ENCODE assay signal across 30 cellular contexts in the genomic region with DNA sequence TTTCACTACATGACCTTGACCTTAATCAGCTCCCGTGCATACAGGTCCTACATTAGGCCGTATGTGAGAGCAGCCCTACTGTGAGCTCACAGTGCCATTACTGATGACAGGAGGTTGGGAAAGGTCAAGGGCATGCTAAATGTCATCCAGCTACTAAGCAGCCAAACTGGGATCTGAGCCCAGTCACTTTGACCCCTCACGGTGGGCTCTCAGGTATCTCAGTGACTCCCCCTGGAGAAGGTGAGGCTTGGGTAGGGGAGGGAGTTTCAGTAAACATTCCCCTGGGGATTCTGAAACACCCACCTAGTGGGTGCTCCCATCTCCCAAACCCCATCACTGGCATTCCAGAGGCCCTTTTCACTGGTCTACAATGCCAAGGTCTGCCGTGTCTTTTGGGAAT.
"Had no signal": no experiment of that assay in that cellular context is flagged by ENCODE, and none has a peak within 500 bp of the region (broad histone marks: within the 10 kb centered on the region; RNA-seq: fewer than 3 reads in every experiment).

No MANE protein-coding gene starts in this region.

- H3K4me1 Mint-ChIP-seq: naive thymus-derived CD4-positive, alpha-beta T cell; natural killer cell; stimulated activated memory B cell treated with anti-CD40 and anti-IgM and Interleukin-4, amounts not matched to agents 10 μg/mL and 1 μg/mL and 100 μg/mL, for 72 hours; stimulated activated naive CD8-positive, alpha-beta T cell treated with anti-CD3 and anti-CD28 coated beads, Interleukin-15, amount 100 ng/mL, for 72 hours had no signal

- H3K36me3 ChIP-seq: neural progenitor cell, pancreas, prostate gland, spleen, suprapubic skin, tibial artery, transverse colon, upper lobe of right lung, uterus had no signal

- DNase-seq: naive thymus-derived CD4-positive, alpha-beta T cell; natural killer cell; occipital lobe; pancreas; retina; right cardiac atrium; spleen; stimulated activated CD4-positive, alpha-beta T cell treated with anti-CD3 and anti-CD28 coated beads, Interleukin-12 subunit alpha, Interleukin-12 subunit beta, amount 100 ng/mL, for 4 hours; stimulated activated CD4-positive, alpha-beta T cell treated with anti-CD3 and anti-CD28 coated beads, Interleukin-1b, Interleukin-23, amount 100 ng/mL, for 48 hours; stimulated activated CD4-positive, alpha-beta T cell treated with anti-CD3 and anti-CD28 coated beads, Interleukin-4, amount 100 ng/mL, for 1 hour; stimulated activated CD4-positive, alpha-beta T cell treated with anti-CD3 and anti-CD28 coated beads, Interleukin-4, amount 100 ng/mL, for 4 hours; stimulated activated CD8-positive, alpha-beta memory T cell treated with anti-CD3 and anti-CD28 coated beads, Interleukin-4, amount 100 ng/mL, for 48 hours; stimulated activated naive CD4-positive, alpha-beta T cell; stimulated activated naive CD8-positive, alpha-beta T cell treated with anti-CD3 and anti-CD28 coated beads, Interleukin-15, amount 100 ng/mL, for 72 hours; stimulated activated naive CD8-positive, alpha-beta T cell treated with anti-CD3 and anti-CD28 coated beads, Interleukin-15, Interleukin-2, amounts not matched to agents 100 U/mL and 50 U/mL, for 24 hours; substantia nigra; testis; tibial artery; transverse colon; upper lobe of right lung; uterus had no signal

- ATAC-seq: naive thymus-derived CD4-positive, alpha-beta T cell; natural killer cell; pancreas; right cardiac atrium; sciatic nerve; stimulated activated memory B cell treated with anti-CD40 and anti-IgM and Interleukin-4, amounts not matched to agents 10 μg/mL and 1 μg/mL and 100 μg/mL, for 72 hours; stimulated activated naive CD8-positive, alpha-beta T cell treated with anti-CD3 and anti-CD28 coated beads, Interleukin-15, amount 100 ng/mL, for 72 hours; stimulated activated naive CD8-positive, alpha-beta T cell treated with anti-CD3 and anti-CD28 coated beads, Interleukin-15, Interleukin-2, amounts not matched to agents 100 U/mL and 50 U/mL, for 24 hours; upper lobe of right lung had no signal

- H3K36me3 Mint-ChIP-seq: natural killer cell; neural progenitor cell; stimulated activated memory B cell treated with anti-CD40 and anti-IgM and Interleukin-4, amounts not matched to agents 10 μg/mL and 1 μg/mL and 100 μg/mL, for 72 hours; type B pancreatic cell had no signal

- H3K27me3 ChIP-seq: neural progenitor cell, pancreas, spleen, suprapubic skin, testis, tibial artery, transverse colon, upper lobe of right lung, uterus had no signal

- H3K4me3 Mint-ChIP-seq: naive thymus-derived CD4-positive, alpha-beta T cell; natural killer cell; nephron; neural progenitor cell; stimulated activated memory B cell treated with anti-CD40 and anti-IgM and Interleukin-4, amounts not matched to agents 10 μg/mL and 1 μg/mL and 100 μg/mL, for 72 hours; stimulated activated naive CD8-positive, alpha-beta T cell treated with anti-CD3 and anti-CD28 coated beads, Interleukin-15, amount 100 ng/mL, for 72 hours; type B pancreatic cell had no signal

- H3K9me3 ChIP-seq: pancreas, prostate gland, spleen, suprapubic skin, testis, tibial artery, transverse colon, upper lobe of right lung, uterus had no signal

- H3K4me3 ChIP-seq: neural progenitor cell, pancreas, prostate gland, skin epidermis, smooth muscle cell, spleen, suprapubic skin, testis, tibial artery, transverse colon, upper lobe of right lung, uterus had no signal

- H3K9me3 Mint-ChIP-seq: natural killer cell, nephron, neural progenitor cell, type B pancreatic cell had no signal

- H3K4me1 ChIP-seq: neural progenitor cell, pancreas, prostate gland, spleen, suprapubic skin, testis, tibial artery, transverse colon, upper lobe of right lung, uterus had no signal

- H3K27ac ChIP-seq: neural progenitor cell, pancreas, prostate gland, skin epidermis, spleen, suprapubic skin, testis, tibial artery, transverse colon, upper lobe of right lung, uterus had no signal

- H3K27ac Mint-ChIP-seq: natural killer cell; nephron; neural progenitor cell; stimulated activated memory B cell treated with anti-CD40 and anti-IgM and Interleukin-4, amounts not matched to agents 10 μg/mL and 1 μg/mL and 100 μg/mL, for 72 hours; stimulated activated naive CD8-positive, alpha-beta T cell treated with anti-CD3 and anti-CD28 coated beads, Interleukin-15, amount 100 ng/mL, for 72 hours; type B pancreatic cell had no signal

- H3K27me3 Mint-ChIP-seq: type B pancreatic cell had no signal

- H3K9ac ChIP-seq: neural progenitor cell had no signal

- FAIRE-seq: pancreas had no signal

- H2AFZ ChIP-seq: neural progenitor cell had no signal

- H3K4me2 ChIP-seq: neural progenitor cell, smooth muscle cell had no signal
